In the genomic region with DNA sequence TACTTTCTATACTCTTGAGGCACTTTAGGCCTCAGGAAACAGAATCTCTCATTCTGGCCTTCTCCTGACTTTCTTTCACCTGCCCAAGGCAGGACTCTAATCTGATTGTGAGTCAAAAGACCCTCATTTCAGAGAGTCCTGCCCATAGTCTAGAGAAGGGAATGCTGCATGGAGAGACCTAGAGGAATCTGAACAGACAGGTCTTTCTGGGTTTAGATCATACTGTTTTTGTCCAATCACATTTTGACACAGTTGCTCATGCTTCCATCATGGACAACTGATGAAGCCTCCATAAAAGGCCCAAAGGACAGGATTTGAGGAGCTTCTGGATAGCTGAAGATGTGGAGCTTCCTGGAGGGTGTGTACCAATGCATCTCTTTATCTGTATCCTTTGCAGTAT, we compare ENCODE assay signal across 30 cellular contexts.
"Had no signal": no experiment of that assay in that cellular context is flagged by ENCODE, and none has a peak within 500 bp of the region (broad histone marks: within the 10 kb centered on the region; RNA-seq: fewer than 3 reads in every experiment).

No MANE protein-coding gene starts in this region.

- H3K36me3 Mint-ChIP-seq: activated CD4-positive, alpha-beta memory T cell treated with anti-CD3 and anti-CD28 coated beads for 36 hours; activated naive CD4-positive, alpha-beta T cell treated with anti-CD3 and anti-CD28 coated beads, Interleukin-2, amount 50 U/mL, for 24 hours; activated naive CD8-positive, alpha-beta T cell treated with anti-CD3 and anti-CD28 coated beads, Interleukin-2, amount 10 ng/mL, durations not matched to agents 7 days and 5 days had no signal

- H3K36me3 ChIP-seq: ascending aorta had no signal

- H3K27ac ChIP-seq: ascending aorta, RWPE1, VCaP had no signal

- H3K4me3 ChIP-seq: ascending aorta had no signal

- H3K27ac Mint-ChIP-seq: activated B cell treated with CpG ODN at 0.5 μM for 24 hours; activated CD4-positive, alpha-beta memory T cell treated with anti-CD3 and anti-CD28 coated beads for 36 hours; activated naive CD4-positive, alpha-beta T cell treated with anti-CD3 and anti-CD28 coated beads, Interleukin-2, amount 50 U/mL, for 24 hours; activated naive CD8-positive, alpha-beta T cell treated with anti-CD3 and anti-CD28 coated beads, Interleukin-2, amount 10 ng/mL, durations not matched to agents 7 days and 5 days; activated T-cell treated with anti-CD3 and anti-CD28 coated beads, Interleukin-2, amount 50 U/mL, for 24 hours; activated T-helper 2 cell treated with anti-CD3 and anti-CD28 coated beads, Interferon-gamma antibody, Interleukin-2, Interleukin-4, amounts not matched to agents 10 μg/mL and 5 μg/mL and 100 μg/mL, durations not matched to agents 14 hours and 24 hours and 36 hours had no signal

- H3K27me3 ChIP-seq: ascending aorta had no signal

- H3K4me1 Mint-ChIP-seq: activated B cell treated with CpG ODN at 0.5 μM for 24 hours; activated naive CD4-positive, alpha-beta T cell treated with anti-CD3 and anti-CD28 coated beads, Interleukin-2, amount 50 U/mL, for 24 hours; activated naive CD8-positive, alpha-beta T cell treated with anti-CD3 and anti-CD28 coated beads, Interleukin-2, amount 10 ng/mL, durations not matched to agents 7 days and 5 days had no signal

- H3K4me1 ChIP-seq: ascending aorta had no signal

- DNase-seq: activated B cell treated with CpG ODN at 0.5 μM for 24 hours; activated CD4-positive, alpha-beta memory T cell treated with anti-CD3 and anti-CD28 coated beads for 36 hours; activated CD4-positive, alpha-beta T cell treated with anti-CD3 and anti-CD28 coated beads for 4 hours; activated CD4-positive, alpha-beta T cell treated with anti-CD3 and anti-CD28 coated beads, Interleukin-2, amount 50 U/mL, for 1 hour; activated CD4-positive, CD25-positive, alpha-beta regulatory T cell treated with anti-CD3 and anti-CD28 coated beads, Interleukin-2, amount 50 U/mL, for 72 hours; activated gamma-delta T cell; activated naive CD4-positive, alpha-beta T cell treated with Interleukin-2 at 50 U/mL for 16 hours; activated naive CD8-positive, alpha-beta T cell treated with anti-CD3 and anti-CD28 coated beads, Interleukin-2, amount 10 ng/mL, durations not matched to agents 7 days and 5 days; activated T-cell treated with anti-CD3 and anti-CD28 coated beads, Interleukin-2, amount 50 U/mL, for 24 hours; amygdala; Karpas-422; KBM-7; NCI-H1048; NCI-H1105 treated with DMSO at 0.1 percent for 48 hours; NCI-H1436; NCI-H1694; NCI-H1930; NCI-H2081 treated with DMSO at 0.1 percent for 48 hours; NCI-H226; NCI-H446 treated with DMSO at 0.1 percent for 48 hours; NCI-H524; SW 1271; T-helper 1 cell; T-helper 2 cell; T-helper 9 cell had no signal

- H3K9me3 Mint-ChIP-seq: activated CD4-positive, alpha-beta memory T cell treated with anti-CD3 and anti-CD28 coated beads for 36 hours; activated T-helper 2 cell treated with anti-CD3 and anti-CD28 coated beads, Interferon-gamma antibody, Interleukin-2, Interleukin-4, amounts not matched to agents 10 μg/mL and 5 μg/mL and 100 μg/mL, durations not matched to agents 14 hours and 24 hours and 36 hours had no signal

- H3K27me3 Mint-ChIP-seq: activated B cell treated with CpG ODN at 0.5 μM for 24 hours; activated CD4-positive, alpha-beta memory T cell treated with anti-CD3 and anti-CD28 coated beads for 36 hours; activated naive CD4-positive, alpha-beta T cell treated with anti-CD3 and anti-CD28 coated beads, Interleukin-2, amount 50 U/mL, for 24 hours; activated T-cell treated with anti-CD3 and anti-CD28 coated beads, Interleukin-2, amount 50 U/mL, for 24 hours had no signal

- H3K9me3 ChIP-seq: ascending aorta had no signal

- H3K4me3 Mint-ChIP-seq: activated B cell treated with CpG ODN at 0.5 μM for 24 hours; activated CD4-positive, alpha-beta memory T cell treated with anti-CD3 and anti-CD28 coated beads for 36 hours; activated naive CD4-positive, alpha-beta T cell treated with anti-CD3 and anti-CD28 coated beads, Interleukin-2, amount 50 U/mL, for 24 hours; activated naive CD8-positive, alpha-beta T cell treated with anti-CD3 and anti-CD28 coated beads, Interleukin-2, amount 10 ng/mL, durations not matched to agents 7 days and 5 days; activated T-cell treated with anti-CD3 and anti-CD28 coated beads, Interleukin-2, amount 50 U/mL, for 24 hours had no signal
